In the genomic region with DNA sequence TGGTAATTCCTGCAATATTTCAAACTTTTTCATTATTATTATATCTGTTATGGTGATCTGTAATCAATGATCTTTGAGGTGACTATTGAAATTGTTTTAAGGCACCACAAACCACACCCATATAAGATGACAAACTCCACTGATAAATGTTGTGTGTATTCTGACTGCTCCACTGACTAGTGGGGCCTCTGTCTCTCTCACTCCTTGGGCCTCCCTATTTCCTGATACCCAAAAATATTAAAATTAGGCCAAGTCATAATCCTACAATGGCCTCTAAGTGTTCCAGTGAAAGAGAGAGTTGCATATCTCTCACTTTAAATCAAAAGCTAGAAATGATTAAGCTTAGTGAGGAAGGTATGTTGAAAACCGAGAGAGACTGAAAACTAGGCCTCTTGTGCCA, we compare ENCODE assay signal across 19 cellular contexts. TPM values are rescaled to one million over a fixed set of nuclear protein-coding genes. Genes with fewer than 3 reads are reported as not detected.
DNase-seq lines count a peak whose midpoint lies in the region; ATAC-seq and TF ChIP-seq lines count a peak whose summit lies in the region.
"Had no signal": no experiment of that assay in that cellular context is flagged by ENCODE, and none has a peak within 500 bp of the region (broad histone marks: within the 10 kb centered on the region; RNA-seq: fewer than 3 reads in every experiment).

No MANE protein-coding gene starts in this region.

- CTCF ChIA-PET in activated CD8-positive, alpha-beta T cell treated with anti-CD3 and anti-CD28 coated beads for 36 hours (lab: Charles Lee) = interaction anchor here (0.8 to 3.4 kb wide), 10 partner anchors 11 to 99 kb away, joined by 3 to 26 read pairs (median 6); no protein-coding TSS in a partner anchor
- CTCF ChIA-PET in activated CD8-positive, alpha-beta T cell treated with anti-CD3 and anti-CD28 coated beads, Interleukin-2, amount 10 ng/mL, durations not matched to agents 7 days and 5 days (lab: Charles Lee) = interaction anchor here (0.6 to 4.5 kb wide), 6 partner anchors 8 to 99 kb away, joined by 3 to 21 read pairs (median 4); no protein-coding TSS in a partner anchor

- TF ChIP-seq CTCF in activated CD8-positive, alpha-beta T cell treated with anti-CD3 and anti-CD28 coated beads for 36 hours (IDR thresholded peaks at IDR 0.05) = no peak

- peaks cover 72% of the 10 kb centered on the region for H3K36me3 Mint-ChIP-seq in activated CD8-positive, alpha-beta T cell treated with anti-CD3 and anti-CD28 coated beads for 36 hours (ENCODE audit: low read depth)
- peaks cover 84% of the 10 kb centered on the region for H3K36me3 Mint-ChIP-seq in activated CD8-positive, alpha-beta T cell treated with anti-CD3 and anti-CD28 coated beads, Interleukin-2, amount 10 ng/mL, durations not matched to agents 7 days and 5 days (ENCODE audit: low read depth)
- H3K36me3 Mint-ChIP-seq in activated naive CD8-positive, alpha-beta T cell treated with anti-CD3 and anti-CD28 coated beads for 36 hours = peaks cover 63% of the 10 kb centered on the region

- no peak for DNase-seq in activated CD8-positive, alpha-beta T cell treated with anti-CD3 and anti-CD28 coated beads for 36 hours
- DNase-seq in activated CD8-positive, alpha-beta T cell treated with anti-CD3 and anti-CD28 coated beads, Interleukin-2, amount 10 ng/mL, durations not matched to agents 7 days and 5 days = no peak
- peak; percentile 33 for DNase-seq in stimulated activated CD4-positive, alpha-beta T cell treated with anti-CD3 and anti-CD28 coated beads, Interleukin-15, amount 100 ng/mL, for 24 hours
- DNase-seq in stimulated activated CD4-positive, alpha-beta T cell treated with anti-CD3 and anti-CD28 coated beads, Interleukin-2, amount 100 ng/mL, for 48 hours = no peak
- DNase-seq in activated naive CD8-positive, alpha-beta T cell treated with anti-CD3 and anti-CD28 coated beads for 36 hours = no peak
- DNase-seq in erythroblast (lab: John Stamatoyannopoulos, UW) (no peak), DMS79 treated with DMSO at 0.1 percent for 48 hours (lab: John Stamatoyannopoulos, UW) (no peak)
- DNase-seq: DMS 273 treated with DMSO at 0.1 percent for 48 hours, GF-D8, GM23248, Kasumi-1, NCI-H1105, NCI-H1694, NCI-H2227 treated with DMSO at 0.1 percent for 48 hours, NCI-H524 treated with DMSO at 0.1 percent for 48 hours had no signal

- peak overlapping the region; percentile 82 for H3K27ac Mint-ChIP-seq in activated CD8-positive, alpha-beta T cell treated with anti-CD3 and anti-CD28 coated beads for 36 hours
- H3K27ac Mint-ChIP-seq in activated CD8-positive, alpha-beta T cell treated with anti-CD3 and anti-CD28 coated beads, Interleukin-2, amount 10 ng/mL, durations not matched to agents 7 days and 5 days = no peak overlapping the region
- peak overlapping the region; percentile 59 for H3K27ac Mint-ChIP-seq in activated naive CD8-positive, alpha-beta T cell treated with anti-CD3 and anti-CD28 coated beads for 36 hours

- no peaks in the 10 kb centered on the region for H3K27me3 Mint-ChIP-seq in activated CD8-positive, alpha-beta T cell treated with anti-CD3 and anti-CD28 coated beads for 36 hours
- H3K27me3 Mint-ChIP-seq in activated CD8-positive, alpha-beta T cell treated with anti-CD3 and anti-CD28 coated beads, Interleukin-2, amount 10 ng/mL, durations not matched to agents 7 days and 5 days (ENCODE audit: low read depth) = no peaks in the 10 kb centered on the region
- H3K27me3 Mint-ChIP-seq in activated naive CD8-positive, alpha-beta T cell treated with anti-CD3 and anti-CD28 coated beads for 36 hours = no peaks in the 10 kb centered on the region
- H3K27me3 Mint-ChIP-seq: IgD-negative memory B cell had no signal

- peaks cover 17% of the 10 kb centered on the region for H3K9me3 Mint-ChIP-seq in activated CD8-positive, alpha-beta T cell treated with anti-CD3 and anti-CD28 coated beads for 36 hours
- H3K9me3 Mint-ChIP-seq in activated CD8-positive, alpha-beta T cell treated with anti-CD3 and anti-CD28 coated beads, Interleukin-2, amount 10 ng/mL, durations not matched to agents 7 days and 5 days (ENCODE audit: insufficient read depth) = peaks cover 18% of the 10 kb centered on the region
- H3K9me3 Mint-ChIP-seq in activated naive CD8-positive, alpha-beta T cell treated with anti-CD3 and anti-CD28 coated beads for 36 hours = peaks cover 18% of the 10 kb centered on the region

- TF ChIP-seq POLR2A in GM18505 (IDR thresholded peaks at IDR 0.05; ENCODE audit: borderline replicate concordance, extremely low read depth, insufficient read depth, insufficient read length) = no peak
- no peak for TF ChIP-seq POLR2A in erythroblast (IDR thresholded peaks at IDR 0.05; ENCODE audit: low read length)

- no peak overlapping the region for H3K4me3 Mint-ChIP-seq in activated CD8-positive, alpha-beta T cell treated with anti-CD3 and anti-CD28 coated beads for 36 hours
- H3K4me3 Mint-ChIP-seq in activated CD8-positive, alpha-beta T cell treated with anti-CD3 and anti-CD28 coated beads, Interleukin-2, amount 10 ng/mL, durations not matched to agents 7 days and 5 days = no peak overlapping the region
- no peak overlapping the region for H3K4me3 Mint-ChIP-seq in activated naive CD8-positive, alpha-beta T cell treated with anti-CD3 and anti-CD28 coated beads for 36 hours
- H3K4me3 Mint-ChIP-seq: IgD-negative memory B cell had no signal

- POLR2A ChIA-PET in activated CD8-positive, alpha-beta T cell treated with anti-CD3 and anti-CD28 coated beads for 36 hours (lab: Charles Lee) = interaction anchor here (1.0 to 1.5 kb wide), 2 partner anchors 14 to 99 kb away, joined by 3 read pairs; no protein-coding TSS in a partner anchor
- POLR2A ChIA-PET in activated CD8-positive, alpha-beta T cell treated with anti-CD3 and anti-CD28 coated beads, Interleukin-2, amount 10 ng/mL, durations not matched to agents 7 days and 5 days (lab: Charles Lee) = interaction anchor here (0.5 kb wide), 1 partner anchor 497 kb away, joined by 3 read pairs; no protein-coding TSS in a partner anchor

- ATAC-seq in activated CD8-positive, alpha-beta T cell treated with anti-CD3 and anti-CD28 coated beads for 36 hours = peak; percentile 75
- no peak for ATAC-seq in activated CD8-positive, alpha-beta T cell treated with anti-CD3 and anti-CD28 coated beads, Interleukin-2, amount 10 ng/mL, durations not matched to agents 7 days and 5 days
- ATAC-seq in GM18505 (IDR thresholded peaks at IDR 0.05; ENCODE audit: unreplicated experiment) = no peak
- ATAC-seq: HCT116, Panc1 had no signal

- intact Hi-C loops in activated CD8-positive, alpha-beta T cell treated with anti-CD3 and anti-CD28 coated beads for 36 hours (cut with micrococcal nuclease) = no loop called here

- peaks cover 87% of the 10 kb centered on the region for H3K4me1 Mint-ChIP-seq in activated CD8-positive, alpha-beta T cell treated with anti-CD3 and anti-CD28 coated beads for 36 hours (ENCODE audit: low read depth)
- peaks cover 54% of the 10 kb centered on the region for H3K4me1 Mint-ChIP-seq in activated CD8-positive, alpha-beta T cell treated with anti-CD3 and anti-CD28 coated beads, Interleukin-2, amount 10 ng/mL, durations not matched to agents 7 days and 5 days (ENCODE audit: low read depth)
- peaks cover 78% of the 10 kb centered on the region for H3K4me1 Mint-ChIP-seq in activated naive CD8-positive, alpha-beta T cell treated with anti-CD3 and anti-CD28 coated beads for 36 hours

RNA-seq across cellular contexts. Expression of gene CYLD, which starts 23.4 kb away (rescaled TPM):
- 10 to 100 TPM; 86.4 to 94.4 TPM for total RNA-seq in activated CD8-positive, alpha-beta T cell treated with anti-CD3 and anti-CD28 coated beads for 36 hours
- 100 to 1,000 TPM; 116 to 129 TPM for total RNA-seq in activated CD8-positive, alpha-beta T cell treated with anti-CD3 and anti-CD28 coated beads, Interleukin-2, amount 10 ng/mL, durations not matched to agents 7 days and 5 days
- 10 to 100 TPM; 94.3 to 97.9 TPM for total RNA-seq in activated naive CD8-positive, alpha-beta T cell treated with anti-CD3 and anti-CD28 coated beads for 36 hours
